3 cellular contexts compared by ENCODE assay signal in genomic region chr13:113576597-113576996, GRCh38.
TF ChIP-seq lines count a peak whose summit lies in the region.

No MANE protein-coding gene starts in this region.

TF ChIP-seq in HCT116, 20 proteins besides CTCF, POLR2A, EP300 and RAD21 (continued from another document):
- TF ChIP-seq CEBPB (IDR thresholded peaks at IDR 0.05; ENCODE audit: low read depth) (no peak), CBX3 (IDR thresholded peaks at IDR 0.05; ENCODE audit: low read depth) (peak; percentile 38; the same call in 1 of the 2 replicates), JUND (IDR thresholded peaks at IDR 0.05) (no peak)

TF ChIP-seq in K562, 482 proteins besides CTCF, POLR2A, EP300 and RAD21 (continued from another document):
- TF ChIP-seq CBX5 (IDR thresholded peaks at IDR 0.05; ENCODE audit: borderline replicate concordance, low read depth) (0 out of 2 replicates have a peak, but pooled peaks have one; percentile 41), SAFB2 (IDR thresholded peaks at IDR 0.05; ENCODE audit: borderline replicate concordance, low read depth, low read length, severe bottlenecking) (no peak), JUNB (CRISPR knock-in tag; conservative IDR thresholded peaks at IDR 0.05) (no peak), ZNF146 (CRISPR knock-in tag; IDR thresholded peaks at IDR 0.05; ENCODE audit: unreplicated experiment) (no peak), ZNF324 (CRISPR knock-in tag; IDR thresholded peaks at IDR 0.05) (peak; percentile 88)
- TF ChIP-seq, protein P1, sequence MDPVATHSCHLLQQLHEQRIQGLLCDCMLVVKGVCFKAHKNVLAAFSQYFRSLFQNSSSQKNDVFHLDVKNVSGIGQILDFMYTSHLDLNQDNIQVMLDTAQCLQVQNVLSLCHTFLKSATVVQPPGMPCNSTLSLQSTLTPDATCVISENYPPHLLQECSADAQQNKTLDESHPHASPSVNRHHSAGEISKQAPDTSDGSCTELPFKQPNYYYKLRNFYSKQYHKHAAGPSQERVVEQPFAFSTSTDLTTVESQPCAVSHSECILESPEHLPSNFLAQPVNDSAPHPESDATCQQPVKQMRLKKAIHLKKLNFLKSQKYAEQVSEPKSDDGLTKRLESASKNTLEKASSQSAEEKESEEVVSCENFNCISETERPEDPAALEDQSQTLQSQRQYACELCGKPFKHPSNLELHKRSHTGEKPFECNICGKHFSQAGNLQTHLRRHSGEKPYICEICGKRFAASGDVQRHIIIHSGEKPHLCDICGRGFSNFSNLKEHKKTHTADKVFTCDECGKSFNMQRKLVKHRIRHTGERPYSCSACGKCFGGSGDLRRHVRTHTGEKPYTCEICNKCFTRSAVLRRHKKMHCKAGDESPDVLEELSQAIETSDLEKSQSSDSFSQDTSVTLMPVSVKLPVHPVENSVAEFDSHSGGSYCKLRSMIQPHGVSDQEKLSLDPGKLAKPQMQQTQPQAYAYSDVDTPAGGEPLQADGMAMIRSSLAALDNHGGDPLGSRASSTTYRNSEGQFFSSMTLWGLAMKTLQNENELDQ (CRISPR knock-in tag; IDR thresholded peaks at IDR 0.05; ENCODE audit: borderline replicate concordance), result no peak

TF ChIP-seq in WTC11, 78 proteins besides CTCF, POLR2A, EP300 and RAD21:
- TF ChIP-seq, protein P2, sequence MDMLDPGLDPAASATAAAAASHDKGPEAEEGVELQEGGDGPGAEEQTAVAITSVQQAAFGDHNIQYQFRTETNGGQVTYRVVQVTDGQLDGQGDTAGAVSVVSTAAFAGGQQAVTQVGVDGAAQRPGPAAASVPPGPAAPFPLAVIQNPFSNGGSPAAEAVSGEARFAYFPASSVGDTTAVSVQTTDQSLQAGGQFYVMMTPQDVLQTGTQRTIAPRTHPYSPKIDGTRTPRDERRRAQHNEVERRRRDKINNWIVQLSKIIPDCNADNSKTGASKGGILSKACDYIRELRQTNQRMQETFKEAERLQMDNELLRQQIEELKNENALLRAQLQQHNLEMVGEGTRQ (CRISPR knock-in tag; IDR thresholded peaks at IDR 0.05), result no peak
- TF ChIP-seq KAT7 (CRISPR knock-in tag; IDR thresholded peaks at IDR 0.05; ENCODE audit: borderline replicate concordance) (no peak), PRDM15 (CRISPR knock-in tag; IDR thresholded peaks at IDR 0.05) (no peak), ZNF512 (CRISPR knock-in tag; IDR thresholded peaks at IDR 0.05; ENCODE audit: borderline replicate concordance) (no peak), AFF4 (CRISPR knock-in tag; IDR thresholded peaks at IDR 0.05; ENCODE audit: borderline replicate concordance) (no peak), ESRRA (CRISPR knock-in tag; IDR thresholded peaks at IDR 0.05; ENCODE audit: borderline replicate concordance) (no peak)
